ENCODE assay signal across 8 cellular contexts in genomic region chrX:109537324-109537665, GRCh38. TPM values are rescaled to one million over a fixed set of nuclear protein-coding genes. Genes with fewer than 3 reads are reported as not detected.
DNase-seq lines count a peak whose midpoint lies in the region; ATAC-seq and TF ChIP-seq lines count a peak whose summit lies in the region.

No MANE protein-coding gene starts in this region.

- H3K27ac ChIP-seq in CD4-positive, CD25-positive, alpha-beta regulatory T cell (ENCODE audit: insufficient read depth, low read length, poor library complexity, severe bottlenecking) = peak overlapping the region; percentile 89
- peak overlapping the region; percentile 97 for H3K27ac ChIP-seq in cardiac muscle cell
- peak overlapping the region; percentile 91 for H3K27ac ChIP-seq in rectal smooth muscle tissue (ENCODE audit: low read depth, low read length)

- H3K9me3 ChIP-seq in CD4-positive, CD25-positive, alpha-beta regulatory T cell (ENCODE audit: control insufficient read depth in 2 of 2, low read length in 2 of 2) = no peaks in the 10 kb centered on the region
- H3K9me3 ChIP-seq in cardiac muscle cell (ENCODE audit: low read depth) = no peaks in the 10 kb centered on the region

- no peaks in the 10 kb centered on the region for H3K36me3 Mint-ChIP-seq in CD4-positive, CD25-positive, alpha-beta regulatory T cell
- H3K36me3 Mint-ChIP-seq in activated T-helper 2 cell treated with anti-CD3 and anti-CD28 coated beads, Interferon-gamma antibody, Interleukin-2, Interleukin-4, amounts not matched to agents 10 μg/mL and 5 μg/mL and 100 μg/mL, durations not matched to agents 14 hours and 24 hours and 36 hours (ENCODE audit: low read depth) = no peaks in the 10 kb centered on the region

- peak overlapping the region; percentile 38 for H3K9ac ChIP-seq in rectal smooth muscle tissue (ENCODE audit: low read length)

- H3K9me3 Mint-ChIP-seq in CD4-positive, CD25-positive, alpha-beta regulatory T cell = peaks cover 0 to 2% (median 0%) of the 10 kb centered on the region in 7 donors
- no peaks in the 10 kb centered on the region for H3K9me3 Mint-ChIP-seq in activated T-helper 2 cell treated with anti-CD3 and anti-CD28 coated beads, Interferon-gamma antibody, Interleukin-2, Interleukin-4, amounts not matched to agents 10 μg/mL and 5 μg/mL and 100 μg/mL, durations not matched to agents 14 hours and 24 hours and 36 hours

- peak overlapping the region; percentile 96 to 97 (median 97) for H3K27ac Mint-ChIP-seq in CD4-positive, CD25-positive, alpha-beta regulatory T cell
- H3K27ac Mint-ChIP-seq in activated T-helper 2 cell treated with anti-CD3 and anti-CD28 coated beads, Interferon-gamma antibody, Interleukin-2, Interleukin-4, amounts not matched to agents 10 μg/mL and 5 μg/mL and 100 μg/mL, durations not matched to agents 14 hours and 24 hours and 36 hours = peak overlapping the region; percentile 99

- H3K4me1 Mint-ChIP-seq in CD4-positive, CD25-positive, alpha-beta regulatory T cell = peaks cover 5 to 19% (median 12%) of the 10 kb centered on the region in 4 donors
- H3K4me1 Mint-ChIP-seq in activated T-helper 2 cell treated with anti-CD3 and anti-CD28 coated beads, Interferon-gamma antibody, Interleukin-2, Interleukin-4, amounts not matched to agents 10 μg/mL and 5 μg/mL and 100 μg/mL, durations not matched to agents 14 hours and 24 hours and 36 hours (ENCODE audit: low read depth) = peaks cover 11% of the 10 kb centered on the region

- H3K27me3 Mint-ChIP-seq in CD4-positive, CD25-positive, alpha-beta regulatory T cell = peaks cover 23% of the 10 kb centered on the region
- peaks cover 6% of the 10 kb centered on the region for H3K27me3 Mint-ChIP-seq in activated T-helper 2 cell treated with anti-CD3 and anti-CD28 coated beads, Interferon-gamma antibody, Interleukin-2, Interleukin-4, amounts not matched to agents 10 μg/mL and 5 μg/mL and 100 μg/mL, durations not matched to agents 14 hours and 24 hours and 36 hours (ENCODE audit: low read depth)

- no peak for DNase-seq in CD4-positive, CD25-positive, alpha-beta regulatory T cell
- DNase-seq in HK-2 (ENCODE audit: unreplicated experiment) (peak; percentile 19), cardiac muscle cell (ENCODE audit: low read depth in 1 of 2, low spot score in 1 of 2) (peak; percentile 65 to 80), GOT3 (lab: John Stamatoyannopoulos, UW) (no peak), NCI-H2029 (lab: John Stamatoyannopoulos, UW) (no peak)
- no peak for DNase-seq in activated T-helper 2 cell treated with anti-CD3 and anti-CD28 coated beads, Interferon-gamma antibody, Interleukin-2, Interleukin-4, amounts not matched to agents 10 μg/mL and 5 μg/mL and 100 μg/mL, durations not matched to agents 14 hours and 24 hours and 36 hours (ENCODE audit: low spot score)
- DNase-seq in stimulated activated naive CD4-positive, alpha-beta T cell (lab: John Stamatoyannopoulos, UW) = no peak

- no peaks in the 10 kb centered on the region for H3K36me3 ChIP-seq in CD4-positive, CD25-positive, alpha-beta regulatory T cell (ENCODE audit: control insufficient read depth, insufficient read depth, low read length)
- H3K36me3 ChIP-seq in cardiac muscle cell (no peaks in the 10 kb centered on the region), rectal smooth muscle tissue (ENCODE audit: control insufficient read depth, insufficient read depth, low read length) (no peaks in the 10 kb centered on the region)

- peak overlapping the region; percentile 86 to 97 (median 94) for H3K4me3 Mint-ChIP-seq in CD4-positive, CD25-positive, alpha-beta regulatory T cell
- H3K4me3 Mint-ChIP-seq in activated T-helper 2 cell treated with anti-CD3 and anti-CD28 coated beads, Interferon-gamma antibody, Interleukin-2, Interleukin-4, amounts not matched to agents 10 μg/mL and 5 μg/mL and 100 μg/mL, durations not matched to agents 14 hours and 24 hours and 36 hours (ENCODE audit: low read depth) = peak overlapping the region; percentile 95

- TF ChIP-seq CTCF in cardiac muscle cell (IDR thresholded peaks at IDR 0.05; ENCODE audit: low read depth, low read length) = no peak

- H3K4me3 ChIP-seq in CD4-positive, CD25-positive, alpha-beta regulatory T cell (ENCODE audit: low read depth, low read length) = peak overlapping the region; percentile 88
- peak overlapping the region; percentile 52 for H3K4me3 ChIP-seq in cardiac muscle cell
- H3K4me3 ChIP-seq in rectal smooth muscle tissue (ENCODE audit: low read length) = peak overlapping the region; percentile 63

- ATAC-seq in CD4-positive, CD25-positive, alpha-beta regulatory T cell (ENCODE audit: low read depth in 2 of 2) = no peak

- H3K4me1 ChIP-seq in CD4-positive, CD25-positive, alpha-beta regulatory T cell (ENCODE audit: control insufficient read depth, insufficient read depth, low read length, poor library complexity, severe bottlenecking) = peaks cover 4% of the 10 kb centered on the region
- H3K4me1 ChIP-seq in cardiac muscle cell (ENCODE audit: low read depth) (no peaks in the 10 kb centered on the region), rectal smooth muscle tissue (ENCODE audit: control insufficient read depth, insufficient read depth, low read length) (no peaks in the 10 kb centered on the region)

- H3K27me3 ChIP-seq in CD4-positive, CD25-positive, alpha-beta regulatory T cell (ENCODE audit: control insufficient read depth, insufficient read depth, low read length) = peaks cover 6% of the 10 kb centered on the region
- H3K27me3 ChIP-seq in cardiac muscle cell (peaks cover 13% of the 10 kb centered on the region), rectal smooth muscle tissue (ENCODE audit: control insufficient read depth, insufficient read depth, low read length) (no peaks in the 10 kb centered on the region)

- intact Hi-C loops in activated T-helper 2 cell treated with anti-CD3 and anti-CD28 coated beads, Interferon-gamma antibody, Interleukin-2, Interleukin-4, amounts not matched to agents 10 μg/mL and 5 μg/mL and 100 μg/mL, durations not matched to agents 14 hours and 24 hours and 36 hours (cut with micrococcal nuclease) = no loop called here

RNA-seq across cellular contexts. Expression of gene NXT2, which starts 0.7 kb away (rescaled TPM):
- total RNA-seq in CD4-positive, CD25-positive, alpha-beta regulatory T cell = 7.4 TPM
- polyA plus RNA-seq in CD4-positive, CD25-positive, alpha-beta regulatory T cell = 10 to 100 TPM; 15.2 to 18.0 (median 17.2) TPM
- 11.2 and 11.5 TPM in 2 replicates for total RNA-seq in activated T-helper 2 cell treated with anti-CD3 and anti-CD28 coated beads, Interferon-gamma antibody, Interleukin-2, Interleukin-4, amounts not matched to agents 10 μg/mL and 5 μg/mL and 100 μg/mL, durations not matched to agents 14 hours and 24 hours and 36 hours
- total RNA-seq in cardiac muscle cell = 4.6 and 7.3 TPM in 2 replicates
- polyA plus RNA-seq in cardiac muscle cell = 5.7 and 7.2 TPM in 2 replicates

RNA-seq across cellular contexts. Expression of gene GUCY2F, which starts 55.4 kb away (rescaled TPM):
- not detected for total RNA-seq in CD4-positive, CD25-positive, alpha-beta regulatory T cell
- not detected for polyA plus RNA-seq in CD4-positive, CD25-positive, alpha-beta regulatory T cell
- total RNA-seq in activated T-helper 2 cell treated with anti-CD3 and anti-CD28 coated beads, Interferon-gamma antibody, Interleukin-2, Interleukin-4, amounts not matched to agents 10 μg/mL and 5 μg/mL and 100 μg/mL, durations not matched to agents 14 hours and 24 hours and 36 hours = not detected in 2 replicates
- total RNA-seq in cardiac muscle cell = not detected in 2 replicates
- not detected in 2 replicates for polyA plus RNA-seq in cardiac muscle cell

Comparison
In these comparisons a context has a peak if more than half of its experiments do, and no peak if none do; other contexts are left out.
1. DNase-seq: peak in HK-2 (single experiment) and cardiac muscle cell (2 of 2); none in CD4-positive, CD25-positive, alpha-beta regulatory T cell (0 of 3), activated T-helper 2 cell treated with anti-CD3 and anti-CD28 coated beads, Interferon-gamma antibody, Interleukin-2, Interleukin-4, amounts not matched to agents 10 μg/mL and 5 μg/mL and 100 μg/mL, durations not matched to agents 14 hours and 24 hours and 36 hours (single experiment), GOT3 (single experiment), stimulated activated naive CD4-positive, alpha-beta T cell (0 of 6) and NCI-H2029 (single experiment).
2. Peak in every context shown above with its lines, with median percentiles within 50 percentile points of each other: H3K27ac ChIP-seq and H3K4me3 ChIP-seq.